12 cellular contexts compared by ENCODE assay signal in genomic region chr10:3094565-3095168, GRCh38. TPM values are rescaled to one million over a fixed set of nuclear protein-coding genes. Genes with fewer than 3 reads are reported as not detected.
A peak's percentile ranks its signal among the peaks of the same experiment; 100 is the strongest.
DNase-seq lines count a peak whose midpoint lies in the region; ATAC-seq, FAIRE-seq and TF ChIP-seq lines count a peak whose summit lies in the region.
"Had no signal": no experiment of that assay in that cellular context is flagged by ENCODE, and none has a peak within 500 bp of the region (broad histone marks: within the 10 kb centered on the region; RNA-seq: fewer than 3 reads in every experiment).

No MANE protein-coding gene starts in this region.

- H3K4me1 ChIP-seq in SK-N-SH (ENCODE audit: control insufficient read depth in 1 of 2, insufficient read depth in 2 of 2, low read depth in 1 of 2, low read length in 1 of 2) (peaks cover 25 to 57% of the 10 kb centered on the region in 2 experiments), endothelial cell of umbilical vein (ENCODE audit: control insufficient read depth, extremely low read depth, insufficient read depth, low read length) (peaks cover 74% of the 10 kb centered on the region)

- CTCF ChIA-PET in SK-N-SH (lab: Yijun Ruan, JAX), result interaction anchor here (0.9 to 1.9 kb wide), 4 partner anchors 9 to 52 kb away, joined by 3 to 6 read pairs (median 6); no protein-coding TSS in a partner anchor
- CTCF ChIA-PET in endothelial cell of umbilical vein (lab: Charles Lee), result interaction anchor here (0.7 to 2.1 kb wide), 7 partner anchors 13 to 166 kb away, joined by 3 to 7 read pairs (median 6); no protein-coding TSS in a partner anchor

- ATAC-seq in GM18505 (IDR thresholded peaks at IDR 0.05; ENCODE audit: unreplicated experiment), result no peak
- no peak for ATAC-seq in naive thymus-derived CD8-positive, alpha-beta T cell

- no peak overlapping the region for H3K4me3 Mint-ChIP-seq in naive thymus-derived CD8-positive, alpha-beta T cell

- dilution Hi-C loops in endothelial cell of umbilical vein (cut with MboI; ENCODE audit: extremely low pct_ligation_motif_present, low sequenced_read_pairs), result no loop called here

- no peaks in the 10 kb centered on the region for H3K9me1 ChIP-seq in endothelial cell of umbilical vein (replicated peaks; ENCODE audit: control insufficient read depth, extremely low read depth, insufficient read depth, low read length)

- TF ChIP-seq EP300 in SK-N-SH (IDR thresholded peaks at IDR 0.05; ENCODE audit: borderline replicate concordance in 1 of 2, low read depth in 1 of 2, low read length in 1 of 2), result no peak

- TF ChIP-seq POLR2A in endothelial cell of umbilical vein (IDR thresholded peaks at IDR 0.05; ENCODE audit: low read depth, low read length) (no peak), GM18505 (IDR thresholded peaks at IDR 0.05; ENCODE audit: borderline replicate concordance, extremely low read depth, insufficient read depth, insufficient read length) (no peak)

- H3K27me3 ChIP-seq in SK-N-SH (ENCODE audit: insufficient read depth) (no peaks in the 10 kb centered on the region), endothelial cell of umbilical vein (ENCODE audit: control insufficient read depth in 2 of 2, insufficient read depth in 2 of 2, low read length in 2 of 2) (no peaks in the 10 kb centered on the region)

- TSS peak; percentile 53 for BruUV-seq in endothelial cell of umbilical vein (replicated peaks; lab: Mats Ljungman, UMichigan)

- H4K20me1 ChIP-seq in SK-N-SH (ENCODE audit: insufficient read depth) (no peaks in the 10 kb centered on the region), endothelial cell of umbilical vein (replicated peaks; ENCODE audit: control insufficient read depth, extremely low read depth, insufficient read depth, low read length) (no peaks in the 10 kb centered on the region)

- H3F3A ChIP-seq in SK-N-SH (replicated peaks; ENCODE audit: insufficient read depth), result peaks cover 55% of the 10 kb centered on the region

- H3K9me2 ChIP-seq in SK-N-SH, result no peaks in the 10 kb centered on the region

- H3K27ac ChIP-seq in SK-N-SH (ENCODE audit: low read depth in 2 of 2, low read length in 1 of 2), result peak overlapping the region; percentile 75 to 97
- H3K27ac ChIP-seq in endothelial cell of umbilical vein (ENCODE audit: insufficient read depth, low read depth, low read length), result peak overlapping the region; percentile 100

- peak overlapping the region in 3 of 10 donors; percentile 19 to 47 (median 40) for H3K27ac Mint-ChIP-seq in naive thymus-derived CD8-positive, alpha-beta T cell

- H3K36me3 ChIP-seq in SK-N-SH (replicated peaks in 1 of 2; ENCODE audit: control insufficient read depth in 1 of 2, insufficient read depth in 2 of 2, low read length in 1 of 2) (peaks cover 2 to 21% of the 10 kb centered on the region in 2 experiments), endothelial cell of umbilical vein (ENCODE audit: control insufficient read depth in 2 of 2, extremely low read depth in 1 of 2, insufficient read depth in 2 of 2, low read length in 2 of 2) (peaks cover 3 to 15% of the 10 kb centered on the region in 2 experiments)

- H3K4me3 ChIP-seq in SK-N-SH (ENCODE audit: low read depth in 2 of 2, low read length in 1 of 2) (peak overlapping the region; percentile 15 to 28; a peak in 2 of 4 replicates), endothelial cell of umbilical vein (replicated peaks in 1 of 3; ENCODE audit: insufficient read depth in 1 of 3, low read depth in 1 of 3, low read length in 3 of 3) (peak overlapping the region in 1 of 3 experiments; percentile 43)

- in situ Hi-C loops in KBM-7 (cut with MboI; ENCODE audit: low pct_unique_long_range_greater_than_20kb, low sequenced_read_pairs), result no loop called here

- intact Hi-C loops in endothelial cell of umbilical vein (cut with micrococcal nuclease), result loop anchor here (1.0 to 10.0 kb wide), 5 partner anchors 7 to 1680 kb away; no protein-coding TSS in a partner anchor

- no peaks in the 10 kb centered on the region for H3K9me3 ChIP-seq in SK-N-SH
- no peaks in the 10 kb centered on the region for H3K9me3 ChIP-seq in endothelial cell of umbilical vein (replicated peaks; ENCODE audit: control insufficient read depth, insufficient read depth, low read length)

- H3K9me3 Mint-ChIP-seq in naive thymus-derived CD8-positive, alpha-beta T cell, result no peaks in the 10 kb centered on the region

- H3K79me2 ChIP-seq in SK-N-SH (ENCODE audit: insufficient read depth), result peaks cover 77% of the 10 kb centered on the region
- peaks cover 73% of the 10 kb centered on the region for H3K79me2 ChIP-seq in endothelial cell of umbilical vein (ENCODE audit: control insufficient read depth, insufficient read depth, low read length)

- H3K36me3 Mint-ChIP-seq in naive thymus-derived CD8-positive, alpha-beta T cell, result peaks cover 3 to 14% (median 7%) of the 10 kb centered on the region in 3 donors

- POLR2A ChIA-PET in SK-N-SH (lab: Yijun Ruan, JAX) (no interaction called here), endothelial cell of umbilical vein (lab: Charles Lee) (interaction anchor here (0.6 to 1.7 kb wide), 5 partner anchors 14 to 169 kb away, joined by 3 to 10 read pairs (median 4); no protein-coding TSS in a partner anchor)
- POLR2A ChIA-PET in naive thymus-derived CD8-positive, alpha-beta T cell (lab: Charles Lee), result no interaction called here

- FAIRE-seq in endothelial cell of umbilical vein (lab: Jason Lieb, UNC), result no peak
- FAIRE-seq: H54, islet of Langerhans had no signal

- DNase-seq in EH (ENCODE audit: low read depth), result peak; percentile 47
- DNase-seq in SK-N-SH, result no peak
- DNase-seq in endothelial cell of umbilical vein (ENCODE audit: low read depth, low spot score), result no peak
- DNase-seq in renal cortical epithelial cell (ENCODE audit: low read depth), result peak; percentile 53
- no peak for DNase-seq in KBM-7
- DNase-seq in naive thymus-derived CD8-positive, alpha-beta T cell, result no peak
- DNase-seq in occipital lobe (lab: John Stamatoyannopoulos, UW), result no peak
- DNase-seq: aorta, SIG-M5 had no signal

- peaks cover 22 to 62% (median 46%) of the 10 kb centered on the region in 4 donors for H3K4me1 Mint-ChIP-seq in naive thymus-derived CD8-positive, alpha-beta T cell

- no peaks in the 10 kb centered on the region for H3K27me3 Mint-ChIP-seq in naive thymus-derived CD8-positive, alpha-beta T cell

- peak overlapping the region; percentile 77 for H3K4me2 ChIP-seq in SK-N-SH
- H3K4me2 ChIP-seq in endothelial cell of umbilical vein (ENCODE audit: insufficient read depth, low read length), result peak overlapping the region; percentile 88

- no peak for TF ChIP-seq RAD21 in SK-N-SH (IDR thresholded peaks at IDR 0.05; ENCODE audit: low read length)

- WGBS in SK-N-SH (ENCODE audit: low lambda C conversion rate), result 47% methylated on average over 6 of the region's 6 CpGs

- no peak for TF ChIP-seq CTCF in SK-N-SH (IDR thresholded peaks at IDR 0.05)
- no peak for TF ChIP-seq CTCF in endothelial cell of umbilical vein (IDR thresholded peaks at IDR 0.05; ENCODE audit: extremely low read depth in 1 of 2, insufficient read depth in 1 of 2, low read depth in 1 of 2, low read length in 2 of 2)

- H2AFZ ChIP-seq in SK-N-SH (ENCODE audit: low read depth) (no peak overlapping the region), endothelial cell of umbilical vein (ENCODE audit: low read depth, low read length) (no peak overlapping the region)

- H3K9ac ChIP-seq in SK-N-SH (peak overlapping the region; percentile 32; the same call in 1 of the 2 replicates), endothelial cell of umbilical vein (replicated peaks; ENCODE audit: extremely low read depth, insufficient read depth, low read length) (peak overlapping the region; percentile 96)

TF ChIP-seq in SK-N-SH, 30 proteins besides CTCF, POLR2A, EP300 and RAD21 (continues in another document):
- TF ChIP-seq TEAD4 (IDR thresholded peaks at IDR 0.05; ENCODE audit: borderline replicate concordance, insufficient read depth) (no peak; the same call in 1 of the 2 replicates), IRF3 (IDR thresholded peaks at IDR 0.05; ENCODE audit: low read depth, low read length) (no peak)

TF ChIP-seq in endothelial cell of umbilical vein, 7 proteins besides CTCF, POLR2A, EP300 and RAD21:
- TF ChIP-seq POLR2AphosphoS5 (IDR thresholded peaks at IDR 0.05; ENCODE audit: insufficient read depth, low read depth, low read length), result no peak
- no peak for TF ChIP-seq MYC (IDR thresholded peaks at IDR 0.05; ENCODE audit: low read depth, low read length)
- TF ChIP-seq FOS (IDR thresholded peaks at IDR 0.05; ENCODE audit: borderline replicate concordance, insufficient read depth, low read length), result no peak
- TF ChIP-seq JUN (IDR thresholded peaks at IDR 0.05; ENCODE audit: borderline replicate concordance, insufficient read depth, insufficient read length, low read depth), result no peak
- TF ChIP-seq MAX (IDR thresholded peaks at IDR 0.05; ENCODE audit: insufficient read depth, insufficient read length), result no peak
- TF ChIP-seq GATA2 (IDR thresholded peaks at IDR 0.05; ENCODE audit: insufficient read depth, insufficient read length, low read depth, low read length), result no peak
- no peak for TF ChIP-seq EZH2 (IDR thresholded peaks at IDR 0.05; ENCODE audit: borderline replicate concordance, low read depth, low read length, severe bottlenecking)

RNA-seq across cellular contexts. Expression of gene PFKP, which starts 27.3 kb away (rescaled TPM):
- polyA plus RNA-seq in SK-N-SH (2012; rRNA removed), result 143 and 175 TPM in 2 replicates
- 87.4 and 114 TPM in 2 replicates for polyA plus RNA-seq in SK-N-SH (2012; cell fraction: cytosol; rRNA removed)
- 193 and 198 TPM in 2 replicates for polyA plus RNA-seq in SK-N-SH (2012; cell fraction: nucleus; rRNA removed)
- total RNA-seq in endothelial cell of umbilical vein, result 359 and 360 TPM in 2 replicates
- 185 and 199 TPM in 2 replicates for polyA plus RNA-seq in endothelial cell of umbilical vein
- polyA plus RNA-seq in endothelial cell of umbilical vein (2011; cell fraction: cytosol; rRNA removed), result 217 and 218 TPM in 2 replicates
- 292 and 301 TPM in 2 replicates for polyA plus RNA-seq in endothelial cell of umbilical vein (2011; cell fraction: nucleus; rRNA removed)
- 370 TPM in 2 replicates for polyA plus RNA-seq in endothelial cell of umbilical vein (2012)
- 153 and 184 TPM in 2 replicates for polyA minus RNA-seq in endothelial cell of umbilical vein
- polyA minus RNA-seq in endothelial cell of umbilical vein (2011; cell fraction: cytosol; rRNA and poly(A)+ RNA removed), result 59.9 TPM
- polyA minus RNA-seq in endothelial cell of umbilical vein (2011; cell fraction: nucleus; rRNA and poly(A)+ RNA removed), result 90.1 and 121 TPM in 2 replicates
- total RNA-seq in renal cortical epithelial cell, result 565 and 603 TPM in 2 replicates
- 10 to 100 TPM; 62.3 to 69.5 TPM for total RNA-seq in naive thymus-derived CD8-positive, alpha-beta T cell
- 10 to 100 TPM; 26.4 to 41.2 (median 35.7) TPM for polyA plus RNA-seq in naive thymus-derived CD8-positive, alpha-beta T cell
- total RNA-seq in occipital lobe, result 76.3 TPM

Comparison
In these comparisons a context has a peak if more than half of its experiments do, and no peak if none do; other contexts are left out.
1. DNase-seq: peak in EH (single experiment) and renal cortical epithelial cell (single experiment); none in SK-N-SH (single experiment), endothelial cell of umbilical vein (single experiment), KBM-7 (single experiment), naive thymus-derived CD8-positive, alpha-beta T cell (0 of 10) and occipital lobe (single experiment).